In the genomic region with DNA sequence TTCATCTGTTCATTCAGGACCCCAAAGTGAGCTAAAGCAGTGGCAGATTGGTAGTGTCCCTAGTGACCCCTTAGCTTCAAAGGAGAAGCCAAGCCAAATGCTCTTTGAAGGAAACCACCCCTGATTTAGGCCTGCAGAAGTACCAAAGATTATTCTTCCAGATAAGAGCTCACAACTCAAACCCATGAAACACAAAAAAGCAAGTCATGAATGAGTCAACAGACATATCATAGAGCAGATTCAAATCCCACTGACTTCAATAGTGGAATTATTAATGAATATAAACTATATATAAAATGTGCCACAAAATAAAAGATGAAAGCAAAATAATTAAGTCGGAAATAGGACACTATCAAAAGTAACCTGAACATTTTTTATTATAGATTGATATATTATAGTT, we compare ENCODE assay signal across 22 cellular contexts.
"Had no signal": no experiment of that assay in that cellular context is flagged by ENCODE, and none has a peak within 500 bp of the region (broad histone marks: within the 10 kb centered on the region; RNA-seq: fewer than 3 reads in every experiment).

No MANE protein-coding gene starts in this region.

- H3K36me3 Mint-ChIP-seq: type B pancreatic cell had no signal

- H3K4me1 ChIP-seq: gastroesophageal sphincter, lower lobe of right lung, pancreas, suprapubic skin, thyroid gland had no signal

- H3K4me2 ChIP-seq: smooth muscle cell had no signal

- H3K4me1 Mint-ChIP-seq: memory B cell, mesothelial cell of epicardium, natural killer cell, neural crest cell had no signal

- H3K27me3 Mint-ChIP-seq: memory B cell, progenitor cell of endocrine pancreas, type B pancreatic cell had no signal

- H3K4me3 ChIP-seq: gastroesophageal sphincter, left ventricle myocardium inferior, lower lobe of right lung, pancreas, smooth muscle cell, suprapubic skin, thyroid gland had no signal

- H3K27ac Mint-ChIP-seq: memory B cell, mesothelial cell of epicardium, natural killer cell, progenitor cell of endocrine pancreas, type B pancreatic cell had no signal

- H3K27ac ChIP-seq: gastroesophageal sphincter, left ventricle myocardium inferior, lower lobe of right lung, pancreas, suprapubic skin, thyroid gland had no signal

- FAIRE-seq: pancreas, urothelium cell line had no signal

- ATAC-seq: esophagus mucosa; gastroesophageal sphincter; left cardiac atrium; lower lobe of right lung; natural killer cell; pancreas; right cardiac atrium; stimulated activated naive CD8-positive, alpha-beta T cell treated with anti-CD3 and anti-CD28 coated beads, Interleukin-15, Interleukin-2, amounts not matched to agents 100 U/mL and 50 U/mL, for 24 hours had no signal

- H3K36me3 ChIP-seq: gastroesophageal sphincter, lower lobe of right lung, pancreas, suprapubic skin, thyroid gland had no signal

- H3K27me3 ChIP-seq: gastroesophageal sphincter, pancreas, suprapubic skin, thyroid gland had no signal

- H3K4me3 Mint-ChIP-seq: memory B cell, mesothelial cell of epicardium, natural killer cell, neural crest cell, type B pancreatic cell had no signal

- H3K9me3 ChIP-seq: gastroesophageal sphincter, lower lobe of right lung, pancreas, suprapubic skin, thyroid gland had no signal

- DNase-seq: dermis blood vessel endothelial cell; glutamatergic neuron; kidney; left cardiac atrium; left ventricle myocardium inferior; lower lobe of right lung; natural killer cell; pancreas; right cardiac atrium; stimulated activated CD4-positive, alpha-beta T cell treated with anti-CD3 and anti-CD28 coated beads, Interleukin-2, amount 100 ng/mL, for 48 hours; stimulated activated naive CD8-positive, alpha-beta T cell treated with anti-CD3 and anti-CD28 coated beads, Interleukin-15, Interleukin-2, amounts not matched to agents 100 U/mL and 50 U/mL, for 24 hours; thyroid gland had no signal
